31 cellular contexts compared by ENCODE assay signal in the genomic region with DNA sequence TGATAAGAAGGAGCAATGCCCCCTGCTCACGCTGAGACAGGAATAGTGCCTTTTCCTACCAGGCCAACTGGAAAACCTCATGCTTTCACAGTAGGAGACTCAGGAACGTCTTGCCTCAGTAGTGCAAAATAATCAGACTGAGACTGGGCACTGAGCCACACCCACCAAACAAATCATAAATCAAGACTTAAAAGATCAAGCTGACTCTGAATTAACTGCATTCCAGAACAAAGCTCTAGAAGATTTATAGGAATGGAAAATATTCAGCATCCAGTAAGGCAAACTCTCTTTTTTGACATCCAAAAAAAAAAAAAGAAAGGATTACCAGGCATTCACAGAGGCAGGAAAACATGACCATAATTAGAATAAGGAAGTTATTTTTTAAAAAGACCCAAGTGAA. TPM values are rescaled to one million over a fixed set of nuclear protein-coding genes. Genes with fewer than 3 reads are reported as not detected.
DNase-seq lines count a peak whose midpoint lies in the region; ATAC-seq, FAIRE-seq and TF ChIP-seq lines count a peak whose summit lies in the region.
"Had no signal": no experiment of that assay in that cellular context is flagged by ENCODE, and none has a peak within 500 bp of the region (broad histone marks: within the 10 kb centered on the region; RNA-seq: fewer than 3 reads in every experiment).

No MANE protein-coding gene starts in this region.

- CTCF ChIA-PET in HEK293T (lab: Yijun Ruan, JAX), result interaction anchor here (1.1 kb wide), 1 partner anchor 14 kb away, joined by 3 read pairs; no protein-coding TSS in a partner anchor

- H3K4me1 ChIP-seq in astrocyte (ENCODE audit: insufficient read depth, low read length), result no peaks in the 10 kb centered on the region
- H3K4me1 ChIP-seq in keratinocyte (ENCODE audit: control insufficient read depth, extremely low read depth, insufficient read depth, low read length), result peaks cover 5% of the 10 kb centered on the region
- no peaks in the 10 kb centered on the region for H3K4me1 ChIP-seq in right cardiac atrium (ENCODE audit: control insufficient read depth, insufficient read depth, low read length)
- H3K4me1 ChIP-seq: left ventricle myocardium inferior had no signal

- TF ChIP-seq CTCF in AG09309 (IDR thresholded peaks at IDR 0.05; ENCODE audit: control insufficient read depth, insufficient read depth, low read depth, low read length, missing control alignments) (no peak), astrocyte (IDR thresholded peaks at IDR 0.05; ENCODE audit: insufficient read depth, low read depth, low read length) (no peak), keratinocyte (optimal IDR thresholded peaks at IDR 0.05 in 1 of 3, IDR thresholded peaks at IDR 0.05 in 1 of 3, conservative IDR thresholded peaks at IDR 0.05 in 1 of 3; ENCODE audit: extremely low read depth in 1 of 3, insufficient read depth in 2 of 3, low read length in 3 of 3) (no peak), brain microvascular endothelial cell (IDR thresholded peaks at IDR 0.05; ENCODE audit: low read depth, low read length, missing control alignments) (no peak)

- H3K9me3 Mint-ChIP-seq in astrocyte (ENCODE audit: unreplicated experiment), result peaks cover 2% of the 10 kb centered on the region
- H3K9me3 Mint-ChIP-seq: activated CD4-positive, alpha-beta T cell treated with anti-CD3 and anti-CD28 coated beads, Interleukin-2, amount 10 ng/mL, durations not matched to agents 24 days and 14 days; naive thymus-derived CD8-positive, alpha-beta T cell; stimulated activated naive B cell treated with anti-CD40 and anti-IgM and Interleukin-4, amounts not matched to agents 10 μg/mL and 1 μg/mL and 100 μg/mL, for 72 hours had no signal

- no peaks in the 10 kb centered on the region for H3K79me2 ChIP-seq in astrocyte (ENCODE audit: insufficient read depth, low read length)
- no peaks in the 10 kb centered on the region for H3K79me2 ChIP-seq in keratinocyte (ENCODE audit: control insufficient read depth, insufficient read depth, low read length)

- H3K27ac ChIP-seq in astrocyte (ENCODE audit: low read depth, low read length), result no peak overlapping the region
- H3K27ac ChIP-seq in keratinocyte (ENCODE audit: control insufficient read depth, insufficient read depth, low read length), result no peak overlapping the region
- H3K27ac ChIP-seq in right cardiac atrium (ENCODE audit: low read length), result no peak overlapping the region
- no peak overlapping the region for H3K27ac ChIP-seq in brain microvascular endothelial cell
- H3K27ac ChIP-seq: left ventricle myocardium inferior, VCaP had no signal

- no peak overlapping the region for H3K4me3 Mint-ChIP-seq in astrocyte (ENCODE audit: unreplicated experiment)
- H3K4me3 Mint-ChIP-seq: activated CD4-positive, alpha-beta T cell treated with anti-CD3 and anti-CD28 coated beads, Interleukin-2, amount 10 ng/mL, durations not matched to agents 24 days and 14 days; CD14-positive monocyte; naive thymus-derived CD8-positive, alpha-beta T cell; stimulated activated naive B cell treated with anti-CD40 and anti-IgM and Interleukin-4, amounts not matched to agents 10 μg/mL and 1 μg/mL and 100 μg/mL, for 72 hours had no signal

- WGBS in right cardiac atrium, result 51% methylated on average over 2 of the region's 2 CpGs

- H3K9me1 ChIP-seq in keratinocyte (ENCODE audit: control insufficient read depth, extremely low read depth, insufficient read depth, low read length), result no peaks in the 10 kb centered on the region

- H3K9me3 ChIP-seq in astrocyte (ENCODE audit: insufficient read depth, low read depth, low read length), result no peaks in the 10 kb centered on the region
- no peaks in the 10 kb centered on the region for H3K9me3 ChIP-seq in keratinocyte (ENCODE audit: control insufficient read depth, low read depth, low read length)
- H3K9me3 ChIP-seq in right cardiac atrium (ENCODE audit: control insufficient read depth, low read length), result no peaks in the 10 kb centered on the region
- H3K9me3 ChIP-seq: left ventricle myocardium inferior had no signal

- H3K27ac Mint-ChIP-seq in astrocyte (ENCODE audit: unreplicated experiment), result no peak overlapping the region
- H3K27ac Mint-ChIP-seq: activated CD4-positive, alpha-beta T cell treated with anti-CD3 and anti-CD28 coated beads, Interleukin-2, amount 10 ng/mL, durations not matched to agents 24 days and 14 days; naive thymus-derived CD8-positive, alpha-beta T cell; stimulated activated naive B cell treated with anti-CD40 and anti-IgM and Interleukin-4, amounts not matched to agents 10 μg/mL and 1 μg/mL and 100 μg/mL, for 72 hours had no signal

- intact Hi-C loops in right cardiac atrium (cut with DNase I), result no loop called here

- peaks cover 7% of the 10 kb centered on the region for H3K27me3 Mint-ChIP-seq in astrocyte (ENCODE audit: low read depth, unreplicated experiment)

- peak; percentile 73 for DNase-seq in AG09309 (ENCODE audit: low read depth)
- no peak for DNase-seq in HEK293T (ENCODE audit: extremely low spot score)
- DNase-seq in astrocyte (ENCODE audit: low read depth), result peak; percentile 78
- no peak for DNase-seq in keratinocyte (ENCODE audit: low read depth, low spot score)
- no peak for DNase-seq in right cardiac atrium
- DNase-seq in brain microvascular endothelial cell, result no peak
- DNase-seq: activated CD4-positive, alpha-beta T cell treated with anti-CD3 and anti-CD28 coated beads, Interleukin-2, amount 10 ng/mL, durations not matched to agents 24 days and 14 days; activated naive CD4-positive, alpha-beta T cell treated with anti-CD3 and anti-CD28 coated beads, Interleukin-2, amount 50 U/mL, for 16 hours; aorta; KBM-7; left ventricle myocardium inferior; midbrain; naive thymus-derived CD8-positive, alpha-beta T cell; NCI-H1436 treated with DMSO at 0.1 percent for 48 hours; NCI-H2107; NCI-H510A; occipital lobe; stimulated activated CD4-positive, alpha-beta T cell treated with anti-CD3 and anti-CD28 coated beads, Interleukin-4, amount 100 ng/mL, for 1 hour; stimulated activated naive B cell treated with anti-CD40 and anti-IgM and Interleukin-4, amounts not matched to agents 10 μg/mL and 1 μg/mL and 100 μg/mL, for 72 hours had no signal

- ATAC-seq in GM18858 (IDR thresholded peaks at IDR 0.05; ENCODE audit: unreplicated experiment), result no peak
- no peak for ATAC-seq in right cardiac atrium
- ATAC-seq in HG02798 (IDR thresholded peaks at IDR 0.05; ENCODE audit: poor library complexity, unreplicated experiment), result no peak
- ATAC-seq: HCT116; naive thymus-derived CD8-positive, alpha-beta T cell; stimulated activated naive B cell treated with anti-CD40 and anti-IgM and Interleukin-4, amounts not matched to agents 10 μg/mL and 1 μg/mL and 100 μg/mL, for 72 hours had no signal

- H3K36me3 Mint-ChIP-seq in astrocyte (ENCODE audit: low read depth, unreplicated experiment), result no peaks in the 10 kb centered on the region
- H3K36me3 Mint-ChIP-seq: CD14-positive monocyte; naive thymus-derived CD8-positive, alpha-beta T cell; stimulated activated naive B cell treated with anti-CD40 and anti-IgM and Interleukin-4, amounts not matched to agents 10 μg/mL and 1 μg/mL and 100 μg/mL, for 72 hours had no signal

- H3K4me3 ChIP-seq in AG09309 (ENCODE audit: control insufficient read depth, low read depth, low read length) (no peak overlapping the region), astrocyte (ENCODE audit: insufficient read depth, low read depth, low read length) (no peak overlapping the region), keratinocyte (ENCODE audit: control insufficient read depth in 2 of 3, extremely low read depth in 1 of 3, insufficient read depth in 2 of 3, low read depth in 1 of 3, low read length in 3 of 3) (no peak overlapping the region), right cardiac atrium (ENCODE audit: low read length) (no peak overlapping the region), brain microvascular endothelial cell (ENCODE audit: low read depth, low read length) (no peak overlapping the region)
- H3K4me3 ChIP-seq: left ventricle myocardium inferior had no signal

- no peak overlapping the region for H3K4me2 ChIP-seq in astrocyte (ENCODE audit: low read length)
- H3K4me2 ChIP-seq in keratinocyte (ENCODE audit: control insufficient read depth, extremely low read depth, insufficient read depth, low read depth, low read length), result no peak overlapping the region

- dilution Hi-C loops in keratinocyte (cut with MboI; ENCODE audit: extremely low pct_ligation_motif_present, low sequenced_read_pairs), result no loop called here

- FAIRE-seq in astrocyte (lab: Jason Lieb, UNC) (no peak), keratinocyte (lab: Jason Lieb, UNC) (peak; percentile 75)
- FAIRE-seq: frontal cortex, GM12892, RCC 7860 had no signal

- no peaks in the 10 kb centered on the region for H3K36me3 ChIP-seq in astrocyte (ENCODE audit: insufficient read depth, low read length)
- H3K36me3 ChIP-seq in keratinocyte (ENCODE audit: control insufficient read depth in 2 of 2, extremely low read depth in 1 of 2, insufficient read depth in 2 of 2, low read length in 2 of 2), result no peaks in the 10 kb centered on the region
- H3K36me3 ChIP-seq in brain microvascular endothelial cell (replicated peaks), result no peaks in the 10 kb centered on the region
- H3K36me3 ChIP-seq: left ventricle myocardium inferior had no signal

- H2AFZ ChIP-seq in astrocyte (ENCODE audit: low read depth, low read length) (no peak overlapping the region), keratinocyte (ENCODE audit: control insufficient read depth, low read length) (peak overlapping the region; percentile 71)

- no peaks in the 10 kb centered on the region for H4K20me1 ChIP-seq in astrocyte (ENCODE audit: insufficient read depth, low read length)
- H4K20me1 ChIP-seq in keratinocyte (ENCODE audit: control insufficient read depth, extremely low read depth, insufficient read depth, low read length), result no peaks in the 10 kb centered on the region

- no peaks in the 10 kb centered on the region for H3K4me1 Mint-ChIP-seq in astrocyte (ENCODE audit: low read depth, unreplicated experiment)
- H3K4me1 Mint-ChIP-seq: CD14-positive monocyte had no signal

- POLR2A ChIA-PET in HEK293T (lab: Yijun Ruan, JAX), result no interaction called here

- H3K9ac ChIP-seq in astrocyte (ENCODE audit: low read length), result no peak overlapping the region
- no peak overlapping the region for H3K9ac ChIP-seq in keratinocyte (ENCODE audit: control insufficient read depth, extremely low read depth, insufficient read depth, low read length)

- in situ Hi-C loops in brain microvascular endothelial cell (cut with HindIII; ENCODE audit: low pct_ligation_motif_present, low sequenced_read_pairs), result no loop called here

- H3K27me3 ChIP-seq in astrocyte (ENCODE audit: insufficient read depth, low read length) (no peaks in the 10 kb centered on the region), keratinocyte (ENCODE audit: control insufficient read depth, extremely low read depth, insufficient read depth, low read length) (no peaks in the 10 kb centered on the region), right cardiac atrium (ENCODE audit: control insufficient read depth, insufficient read depth) (no peaks in the 10 kb centered on the region), brain microvascular endothelial cell (replicated peaks) (no peaks in the 10 kb centered on the region)

RNA-seq across cellular contexts. Expression of gene SLC18A3, which starts 30.5 kb away (rescaled TPM):
- total RNA-seq in astrocyte (1.0 and 4.6 TPM in 2 replicates), right cardiac atrium (under 1 TPM in 1 of 4 donors, not detected in 3; 0.14 TPM)
- polyA plus RNA-seq in keratinocyte (not detected in 3 replicates), right cardiac atrium (0.23 TPM)
- polyA plus RNA-seq in keratinocyte (2011; ENCODE audit: low read depth), result not detected
- polyA plus RNA-seq in keratinocyte (2011; cell fraction: cytosol; rRNA removed), result 0.05 TPM in 1 of 2 replicates, not detected in the other
- polyA plus RNA-seq in keratinocyte (2011; cell fraction: nucleus; rRNA removed), result not detected in 2 replicates
- 0.23 TPM in 1 of 2 replicates, not detected in the other for polyA plus RNA-seq in keratinocyte (2012; ENCODE audit: low replicate concordance)
- not detected in 3 replicates for polyA minus RNA-seq in keratinocyte
- not detected for polyA minus RNA-seq in keratinocyte (2011; cell fraction: cytosol; rRNA and poly(A)+ RNA removed)
- not detected in 2 replicates for polyA minus RNA-seq in keratinocyte (2011; cell fraction: nucleus; rRNA and poly(A)+ RNA removed)
- total RNA-seq: activated CD4-positive, alpha-beta T cell treated with anti-CD3 and anti-CD28 coated beads, Interleukin-2, amount 10 ng/mL, durations not matched to agents 24 days and 14 days; aorta; epithelial cell of proximal tubule; left ventricle myocardium inferior; naive thymus-derived CD8-positive, alpha-beta T cell; occipital lobe; SK-MEL-5; T-helper 2 cell treated with Interferon-gamma antibody and Interleukin-4, amounts not matched to agents 100 ng/mL and 5 ng/mL, for 36 hours; temporal lobe had no signal
- polyA plus RNA-seq: aorta; CD14-positive monocyte; naive thymus-derived CD8-positive, alpha-beta T cell had no signal

RNA-seq across cellular contexts. Expression of gene CHAT, which starts 34.2 kb away (rescaled TPM):
- total RNA-seq in astrocyte (0.12 and 1.00 TPM in 2 replicates), right cardiac atrium (not detected)
- polyA plus RNA-seq in keratinocyte (not detected in 3 replicates), right cardiac atrium (not detected)
- polyA plus RNA-seq in keratinocyte (2011; ENCODE audit: low read depth), result not detected
- polyA plus RNA-seq in keratinocyte (2011; cell fraction: cytosol; rRNA removed), result not detected in 2 replicates
- not detected in 2 replicates for polyA plus RNA-seq in keratinocyte (2011; cell fraction: nucleus; rRNA removed)
- not detected in 2 replicates for polyA plus RNA-seq in keratinocyte (2012; ENCODE audit: low replicate concordance)
- not detected in 3 replicates for polyA minus RNA-seq in keratinocyte
- polyA minus RNA-seq in keratinocyte (2011; cell fraction: cytosol; rRNA and poly(A)+ RNA removed), result not detected
- polyA minus RNA-seq in keratinocyte (2011; cell fraction: nucleus; rRNA and poly(A)+ RNA removed), result not detected in 2 replicates
- total RNA-seq: activated CD4-positive, alpha-beta T cell treated with anti-CD3 and anti-CD28 coated beads, Interleukin-2, amount 10 ng/mL, durations not matched to agents 24 days and 14 days; aorta; epithelial cell of proximal tubule; frontal cortex; left ventricle myocardium inferior; naive thymus-derived CD8-positive, alpha-beta T cell; SK-MEL-5; temporal lobe had no signal
- polyA plus RNA-seq: aorta; CD14-positive monocyte; naive thymus-derived CD8-positive, alpha-beta T cell had no signal

RNA-seq across cellular contexts. Expression of gene ERCC6, which starts 40.7 kb away (rescaled TPM):
- 20.1 and 22.3 TPM in 2 replicates for total RNA-seq in astrocyte
- polyA plus RNA-seq in keratinocyte, result 27.3 to 36.8 TPM (median 31.0 TPM) in 3 replicates
- polyA plus RNA-seq in keratinocyte (2011; ENCODE audit: low read depth), result 46.8 TPM
- 17.0 and 31.9 TPM in 2 replicates for polyA plus RNA-seq in keratinocyte (2011; cell fraction: cytosol; rRNA removed)
- polyA plus RNA-seq in keratinocyte (2011; cell fraction: nucleus; rRNA removed), result 55.7 and 58.5 TPM in 2 replicates
- 24.3 and 25.9 TPM in 2 replicates for polyA plus RNA-seq in keratinocyte (2012; ENCODE audit: low replicate concordance)
- polyA minus RNA-seq in keratinocyte, result 97.6 to 151 TPM (median 131 TPM) in 3 replicates
- polyA minus RNA-seq in keratinocyte (2011; cell fraction: cytosol; rRNA and poly(A)+ RNA removed), result 35.7 TPM
- 65.8 and 114 TPM in 2 replicates for polyA minus RNA-seq in keratinocyte (2011; cell fraction: nucleus; rRNA and poly(A)+ RNA removed)
- 10 to 100 TPM; 16.5 to 25.5 (median 20.4) TPM for total RNA-seq in right cardiac atrium
- 4.6 TPM for polyA plus RNA-seq in right cardiac atrium

Comparison
In these comparisons a context has a peak if more than half of its experiments do, and no peak if none do; other contexts are left out.
1. DNase-seq: peak in AG09309 (single experiment) and astrocyte (single experiment); none in HEK293T (single experiment), keratinocyte (single experiment), right cardiac atrium (0 of 3) and brain microvascular endothelial cell (single experiment).